ENCODE assay signal across 11 cellular contexts in genomic region chr10:95480901-95481491, GRCh38.
DNase-seq lines count a peak whose midpoint lies in the region; ATAC-seq and TF ChIP-seq lines count a peak whose summit lies in the region.
"Had no signal": no experiment of that assay in that cellular context is flagged by ENCODE, and none has a peak within 500 bp of the region (broad histone marks: within the 10 kb centered on the region; RNA-seq: fewer than 3 reads in every experiment).

No MANE protein-coding gene starts in this region.

- peaks cover 1% of the 10 kb centered on the region; the same call in 1 of the 2 replicates for H3K36me3 ChIP-seq in Caco-2 (ENCODE audit: control insufficient read depth, insufficient read depth, low read length)

- intact Hi-C loops in Caco-2 (cut with micrococcal nuclease; ENCODE audit: unreplicated experiment) = loop anchor here (1.0 to 5.0 kb wide), 6 partner anchors 14 to 80 kb away; partner anchors contain the start of gene SORBS1

- no peaks in the 10 kb centered on the region for H3K27me3 ChIP-seq in Caco-2 (replicated peaks; ENCODE audit: control insufficient read depth, insufficient read depth, low read length)

- no peaks in the 10 kb centered on the region for H3K9me3 Mint-ChIP-seq in Caco-2 (ENCODE audit: unreplicated experiment)

- H3K9me3 ChIP-seq in Caco-2 = no peaks in the 10 kb centered on the region

- no TSS peak for BruUV-seq in Caco-2 (replicated peaks; lab: Mats Ljungman, UMichigan)

- peaks cover 5% of the 10 kb centered on the region for H3K36me3 Mint-ChIP-seq in Caco-2 (ENCODE audit: insufficient read depth, unreplicated experiment)

- H3K4me1 ChIP-seq in Caco-2 = peaks cover 74% of the 10 kb centered on the region

- no peak for ATAC-seq in HG03342 (IDR thresholded peaks at IDR 0.05; ENCODE audit: unreplicated experiment)
- no peak for ATAC-seq in HG03354 (IDR thresholded peaks at IDR 0.05; ENCODE audit: poor library complexity, severe bottlenecking, unreplicated experiment)

- DNase-seq in Caco-2 (peak; percentile 91 to 97), NCI-H510A treated with DMSO at 0.1 percent for 48 hours (lab: John Stamatoyannopoulos, UW) (peak; percentile 96), fibroblast of mammary gland (ENCODE audit: low read depth) (peak; percentile 20), non-pigmented ciliary epithelial cell (ENCODE audit: low read depth) (peak; percentile 26), RPMI8226 (no peak), HK-2 (ENCODE audit: unreplicated experiment) (no peak)
- DNase-seq: activated gamma-delta T cell, NCI-H1436 had no signal

- peak overlapping the region; percentile 60 for H3K27ac Mint-ChIP-seq in Caco-2 (ENCODE audit: unreplicated experiment)
- H3K27ac Mint-ChIP-seq: B cell had no signal

- H3K4me3 Mint-ChIP-seq in Caco-2 (ENCODE audit: unreplicated experiment) = peak overlapping the region; percentile 2
- H3K4me3 Mint-ChIP-seq: B cell had no signal

- TF ChIP-seq CTCF in Caco-2 (IDR thresholded peaks at IDR 0.05; ENCODE audit: insufficient read depth in 1 of 2, low read depth in 1 of 2, low read length in 1 of 2, severe bottlenecking in 1 of 2, unreplicated experiment in 1 of 2) (peak in 1 of 2 experiments; percentile 34), fibroblast of mammary gland (conservative IDR thresholded peaks at IDR 0.05; ENCODE audit: control insufficient read depth, insufficient read depth, low read depth, low read length) (no peak)

- no peaks in the 10 kb centered on the region for H3K27me3 Mint-ChIP-seq in Caco-2 (ENCODE audit: insufficient read depth, unreplicated experiment)

- POLR2A ChIA-PET in Caco-2 (lab: Charles Lee) = interaction anchor here (0.9 to 1.2 kb wide), 3 partner anchors 14 to 28 kb away, joined by 4 to 7 read pairs (median 6); no protein-coding TSS in a partner anchor

- H3K4me1 Mint-ChIP-seq in Caco-2 (ENCODE audit: low read depth, unreplicated experiment) = peaks cover 43% of the 10 kb centered on the region
- H3K4me1 Mint-ChIP-seq: B cell had no signal

- H3K4me3 ChIP-seq in Caco-2 (ENCODE audit: low read depth, low read length) (no peak overlapping the region), fibroblast of mammary gland (ENCODE audit: control insufficient read depth, low read depth, low read length) (no peak overlapping the region)

- CTCF ChIA-PET in Caco-2 (lab: Charles Lee) = interaction anchor here (0.5 to 2.1 kb wide), 16 partner anchors 14 to 213 kb away, joined by 3 to 9 read pairs (median 4); partner anchors contain the start of gene TCTN3

Comparison
In these comparisons a context has a peak if more than half of its experiments do, and no peak if none do; other contexts are left out.
1. DNase-seq: peak in Caco-2 (2 of 2), NCI-H510A treated with DMSO at 0.1 percent for 48 hours (single experiment), fibroblast of mammary gland (single experiment) and non-pigmented ciliary epithelial cell (single experiment); none in RPMI8226 (single experiment) and HK-2 (single experiment).